29 cellular contexts compared by ENCODE assay signal in genomic region chr14:64400829-64401459, GRCh38. TPM values are rescaled to one million over a fixed set of nuclear protein-coding genes. Genes with fewer than 3 reads are reported as not detected.
DNase-seq lines count a peak whose midpoint lies in the region; ATAC-seq and TF ChIP-seq lines count a peak whose summit lies in the region.
"Had no signal": no experiment of that assay in that cellular context is flagged by ENCODE, and none has a peak within 500 bp of the region (broad histone marks: within the 10 kb centered on the region; RNA-seq: fewer than 3 reads in every experiment).

No MANE protein-coding gene starts in this region.

- POLR2A ChIA-PET in MCF 10A (lab: Yijun Ruan, JAX): interaction anchor here (0.7 to 5.1 kb wide), 2 partner anchors 13 to 64 kb away, joined by 3 to 24 read pairs; partner anchors contain the start of gene MTHFD1
- POLR2A ChIA-PET in CD4-positive, alpha-beta memory T cell (lab: Charles Lee; ENCODE audit: partially characterized antibody): interaction anchor here (1.1 kb wide), 1 partner anchor 13 kb away, joined by 4 read pairs; the partner anchor contains the start of gene MTHFD1

- no peaks in the 10 kb centered on the region for H3K4me1 ChIP-seq in mammary epithelial cell (ENCODE audit: insufficient read depth, low read length)
- H3K4me1 ChIP-seq in right cardiac atrium (ENCODE audit: control insufficient read depth, insufficient read depth, low read length): no peaks in the 10 kb centered on the region
- no peaks in the 10 kb centered on the region for H3K4me1 ChIP-seq in thymus (ENCODE audit: control insufficient read depth, insufficient read depth, low read length)
- no peaks in the 10 kb centered on the region for H3K4me1 ChIP-seq in CD4-positive, alpha-beta memory T cell (ENCODE audit: insufficient read depth, low read length)
- H3K4me1 ChIP-seq: colonic mucosa had no signal

- no peak for DNase-seq in mammary epithelial cell
- no peak for DNase-seq in MCF 10A (ENCODE audit: unreplicated experiment)
- DNase-seq in caudate nucleus (lab: John Stamatoyannopoulos, UW): peak in 1 of 61 donors; percentile 23
- peak in 2 of 3 donors; percentile 30 to 48 for DNase-seq in right cardiac atrium
- DNase-seq in CD4-positive, alpha-beta memory T cell: no peak
- no peak for DNase-seq in HT-29 (ENCODE audit: low spot score)
- no peak for DNase-seq in NCI-H524 treated with DMSO at 0.1 percent for 48 hours (lab: John Stamatoyannopoulos, UW)
- DNase-seq: activated CD4-positive, alpha-beta T cell treated with anti-CD3 and anti-CD28 coated beads for 48 hours; activated naive CD4-positive, alpha-beta T cell treated with anti-CD3 and anti-CD28 coated beads, Interleukin-2, amount 10 ng/mL, durations not matched to agents 7 days and 5 days; amygdala; colonic mucosa; DMS153; effector CD8-positive, alpha-beta T cell; H7; KG1; left colon; natural killer cell; NCI-H1417 treated with DMSO at 0.1 percent for 48 hours; NCI-H2081 treated with DMSO at 0.1 percent for 48 hours; NCI-H446 treated with DMSO at 0.1 percent for 48 hours; SK-N-SH; stimulated activated CD4-positive, alpha-beta T cell treated with anti-CD3 and anti-CD28 coated beads, Interleukin-1b, Interleukin-23, amount 100 ng/mL, for 48 hours; stimulated activated CD8-positive, alpha-beta memory T cell treated with anti-CD3 and anti-CD28 coated beads, Interleukin-4, amount 100 ng/mL, for 48 hours; stimulated activated naive CD8-positive, alpha-beta T cell treated with anti-CD3 and anti-CD28 coated beads, Interleukin-15, amount 100 ng/mL, for 72 hours; tibial artery had no signal

- no peak overlapping the region for H3K27ac Mint-ChIP-seq in MCF 10A (ENCODE audit: low read depth, unreplicated experiment)
- H3K27ac Mint-ChIP-seq in CD4-positive, alpha-beta memory T cell: peak overlapping the region in 1 of 7 donors; percentile 69
- H3K27ac Mint-ChIP-seq: natural killer cell; stimulated activated naive CD8-positive, alpha-beta T cell treated with anti-CD3 and anti-CD28 coated beads, Interleukin-15, amount 100 ng/mL, for 72 hours; T-helper 1 cell treated with Interleukin-12 subunit alpha and Interleukin-12 subunit beta and Interleukin-4 antibody, amounts not matched to agents 30 μg/mL and 1 μg/mL, for 36 hours had no signal

- no peaks in the 10 kb centered on the region for H3K4me1 Mint-ChIP-seq in MCF 10A (ENCODE audit: insufficient read depth, unreplicated experiment)
- H3K4me1 Mint-ChIP-seq in CD4-positive, alpha-beta memory T cell: peaks cover 0 to 2% (median under 1%) of the 10 kb centered on the region in 4 donors
- H3K4me1 Mint-ChIP-seq: natural killer cell; stimulated activated naive CD8-positive, alpha-beta T cell treated with anti-CD3 and anti-CD28 coated beads, Interleukin-15, amount 100 ng/mL, for 72 hours had no signal

- H3K9me3 ChIP-seq in mammary epithelial cell (replicated peaks; ENCODE audit: insufficient read depth, low read length): no peaks in the 10 kb centered on the region
- H3K9me3 ChIP-seq in right cardiac atrium (ENCODE audit: control insufficient read depth, low read length): no peaks in the 10 kb centered on the region
- H3K9me3 ChIP-seq in thymus (ENCODE audit: control insufficient read depth): no peaks in the 10 kb centered on the region
- no peaks in the 10 kb centered on the region for H3K9me3 ChIP-seq in CD4-positive, alpha-beta memory T cell (ENCODE audit: control insufficient read depth in 1 of 2, low read length in 2 of 2)
- H3K9me3 ChIP-seq: colonic mucosa, SK-N-SH, tibial artery had no signal

- no peak overlapping the region for H3K4me3 Mint-ChIP-seq in MCF 10A (ENCODE audit: unreplicated experiment)
- H3K4me3 Mint-ChIP-seq in CD4-positive, alpha-beta memory T cell: peak overlapping the region in 1 of 8 donors; percentile 56
- H3K4me3 Mint-ChIP-seq: activated naive CD4-positive, alpha-beta T cell treated with anti-CD3 and anti-CD28 coated beads, Interleukin-2, amount 10 ng/mL, durations not matched to agents 7 days and 5 days; natural killer cell; stimulated activated naive CD8-positive, alpha-beta T cell treated with anti-CD3 and anti-CD28 coated beads, Interleukin-15, amount 100 ng/mL, for 72 hours; T-helper 1 cell treated with Interleukin-12 subunit alpha and Interleukin-12 subunit beta and Interleukin-4 antibody, amounts not matched to agents 30 μg/mL and 1 μg/mL, for 36 hours had no signal

- no peak overlapping the region for H3K27ac ChIP-seq in mammary epithelial cell (ENCODE audit: insufficient read depth, low read depth, low read length)
- H3K27ac ChIP-seq in caudate nucleus (ENCODE audit: low read depth, low read length): peak overlapping the region; percentile 44
- no peak overlapping the region for H3K27ac ChIP-seq in right cardiac atrium (ENCODE audit: low read length)
- peak overlapping the region; percentile 13 for H3K27ac ChIP-seq in thymus (ENCODE audit: low read depth)
- no peak overlapping the region for H3K27ac ChIP-seq in CD4-positive, alpha-beta memory T cell (ENCODE audit: low read depth, low read length)
- H3K27ac ChIP-seq: colonic mucosa, epithelial cell of prostate had no signal

- ATAC-seq in right cardiac atrium: no peak
- ATAC-seq: left colon; natural killer cell; stimulated activated naive CD8-positive, alpha-beta T cell treated with anti-CD3 and anti-CD28 coated beads, Interleukin-15, amount 100 ng/mL, for 72 hours had no signal

- H3K36me3 ChIP-seq in mammary epithelial cell (ENCODE audit: insufficient read depth, low read length) (peaks cover 16% of the 10 kb centered on the region), thymus (ENCODE audit: control insufficient read depth, insufficient read depth) (no peaks in the 10 kb centered on the region)
- H3K36me3 ChIP-seq in CD4-positive, alpha-beta memory T cell (ENCODE audit: insufficient read depth, low read length): no peaks in the 10 kb centered on the region
- H3K36me3 ChIP-seq: colonic mucosa had no signal

- H3K27me3 ChIP-seq in mammary epithelial cell (ENCODE audit: insufficient read depth, low read length) (no peaks in the 10 kb centered on the region), right cardiac atrium (ENCODE audit: control insufficient read depth, insufficient read depth) (no peaks in the 10 kb centered on the region), thymus (ENCODE audit: control insufficient read depth, insufficient read depth) (no peaks in the 10 kb centered on the region)
- H3K27me3 ChIP-seq in CD4-positive, alpha-beta memory T cell (ENCODE audit: insufficient read depth, low read length): no peaks in the 10 kb centered on the region
- H3K27me3 ChIP-seq: colonic mucosa, tibial artery had no signal

- no peak overlapping the region for H3K4me3 ChIP-seq in mammary epithelial cell (replicated peaks in 1 of 3; ENCODE audit: insufficient read depth in 1 of 3, low read depth in 2 of 3, low read length in 3 of 3)
- H3K4me3 ChIP-seq in right cardiac atrium (ENCODE audit: low read length): no peak overlapping the region
- H3K4me3 ChIP-seq in thymus (ENCODE audit: low read length): no peak overlapping the region
- no peak overlapping the region for H3K4me3 ChIP-seq in CD4-positive, alpha-beta memory T cell (ENCODE audit: low read length in 2 of 2)
- H3K4me3 ChIP-seq: colonic mucosa, smooth muscle cell, tibial artery had no signal

- peaks cover 58% of the 10 kb centered on the region for H3K79me2 ChIP-seq in mammary epithelial cell (ENCODE audit: insufficient read depth, low read length)

- TF ChIP-seq CTCF in mammary epithelial cell (conservative IDR thresholded peaks at IDR 0.05 in 1 of 2, IDR thresholded peaks at IDR 0.05 in 1 of 2; ENCODE audit: extremely low read depth in 1 of 2, insufficient read depth in 1 of 2, low read depth in 1 of 2, low read length in 2 of 2) (no peak), MCF 10A (IDR thresholded peaks at IDR 0.05; ENCODE audit: unreplicated experiment) (no peak)

- WGBS in mammary epithelial cell (ENCODE audit: low coverage, missing lambda C conversion rate): 85% methylated on average over 6 of the region's 6 CpGs
- 87% methylated on average over 6 of the region's 6 CpGs for WGBS in right cardiac atrium
- 94% methylated on average over 6 of the region's 6 CpGs for WGBS in thymus

- H3K36me3 Mint-ChIP-seq in MCF 10A (ENCODE audit: insufficient read depth, unreplicated experiment): peaks cover 45% of the 10 kb centered on the region
- peaks cover 11 to 14% of the 10 kb centered on the region in 2 donors for H3K36me3 Mint-ChIP-seq in CD4-positive, alpha-beta memory T cell
- H3K36me3 Mint-ChIP-seq: natural killer cell had no signal

- no peaks in the 10 kb centered on the region for H4K20me1 ChIP-seq in mammary epithelial cell (ENCODE audit: insufficient read depth, low read length)

- no peak overlapping the region for H3K9ac ChIP-seq in mammary epithelial cell (ENCODE audit: insufficient read depth, low read length)
- H3K9ac ChIP-seq: SK-N-SH had no signal

- dilution Hi-C loops in mammary epithelial cell (cut with HindIII; ENCODE audit: low sequenced_read_pairs): no loop called here

- BruUV-seq in mammary epithelial cell (replicated peaks; lab: Mats Ljungman, UMichigan): TSS peak; percentile 16
- BruUV-seq in MCF 10A (replicated peaks; lab: Mats Ljungman, UMichigan): no TSS peak

- no peaks in the 10 kb centered on the region for H3K9me3 Mint-ChIP-seq in MCF 10A (ENCODE audit: unreplicated experiment)
- no peaks in the 10 kb centered on the region for H3K9me3 Mint-ChIP-seq in CD4-positive, alpha-beta memory T cell
- H3K9me3 Mint-ChIP-seq: activated naive CD4-positive, alpha-beta T cell treated with anti-CD3 and anti-CD28 coated beads, Interleukin-2, amount 10 ng/mL, durations not matched to agents 7 days and 5 days; natural killer cell; stimulated activated naive CD8-positive, alpha-beta T cell treated with anti-CD3 and anti-CD28 coated beads, Interleukin-15, amount 100 ng/mL, for 72 hours; T-helper 1 cell treated with Interleukin-12 subunit alpha and Interleukin-12 subunit beta and Interleukin-4 antibody, amounts not matched to agents 30 μg/mL and 1 μg/mL, for 36 hours had no signal

- no peak overlapping the region for H3K4me2 ChIP-seq in mammary epithelial cell (ENCODE audit: insufficient read depth, low read depth, low read length)
- H3K4me2 ChIP-seq: SK-N-SH, smooth muscle cell had no signal

- CTCF ChIA-PET in mammary epithelial cell (lab: Charles Lee; ENCODE audit: low non-redundant PET) (interaction anchor here (0.7 kb wide), 1 partner anchor 341 kb away, joined by 7 read pairs; no protein-coding TSS in a partner anchor), MCF 10A (lab: Yijun Ruan, JAX) (interaction anchor here (1.3 kb wide), 1 partner anchor 9 kb away, joined by 4 read pairs; no protein-coding TSS in a partner anchor)
- CTCF ChIA-PET in CD4-positive, alpha-beta memory T cell (lab: Charles Lee; ENCODE audit: partially characterized antibody): interaction anchor here (1.0 to 1.7 kb wide), 4 partner anchors 9 to 31 kb away, joined by 4 to 9 read pairs (median 5); no protein-coding TSS in a partner anchor

- in situ Hi-C loops in mammary epithelial cell (cut with MboI; ENCODE audit: low sequenced_read_pairs in 2 of 2): no loop called here

- intact Hi-C loops in mammary epithelial cell (cut with micrococcal nuclease) (no loop called here), MCF 10A (cut with micrococcal nuclease) (no loop called here), right cardiac atrium (cut with DNase I) (no loop called here)
- intact Hi-C loops in CD4-positive, alpha-beta memory T cell (cut with micrococcal nuclease): no loop called here

- H2AFZ ChIP-seq in mammary epithelial cell (ENCODE audit: low read depth, low read length): no peak overlapping the region

- H3K27me3 Mint-ChIP-seq in MCF 10A (ENCODE audit: insufficient read depth, unreplicated experiment): no peaks in the 10 kb centered on the region
- no peaks in the 10 kb centered on the region for H3K27me3 Mint-ChIP-seq in CD4-positive, alpha-beta memory T cell
- H3K27me3 Mint-ChIP-seq: activated naive CD4-positive, alpha-beta T cell treated with anti-CD3 and anti-CD28 coated beads, Interleukin-2, amount 10 ng/mL, durations not matched to agents 7 days and 5 days; stimulated activated naive CD8-positive, alpha-beta T cell treated with anti-CD3 and anti-CD28 coated beads, Interleukin-15, amount 100 ng/mL, for 72 hours had no signal

RNA-seq across cellular contexts. Expression of gene MTHFD1, which starts 12.8 kb away (rescaled TPM):
- total RNA-seq in mammary epithelial cell (100 to 1,000 TPM in 1 of 2 donors, 10 to 100 TPM in 1; 39.5 to 117 TPM), MCF 10A (2022) (57.6 and 72.7 TPM in 2 replicates), right cardiac atrium (10 to 100 TPM; 52.3 to 64.7 (median 56.4) TPM)
- polyA plus RNA-seq in mammary epithelial cell (70.7 TPM), right cardiac atrium (30.1 TPM), thymus (18.8 TPM)
- polyA minus RNA-seq in mammary epithelial cell: 193 TPM
- total RNA-seq in CD4-positive, alpha-beta memory T cell: 10 to 100 TPM; 27.9 to 29.8 TPM
- polyA plus RNA-seq in CD4-positive, alpha-beta memory T cell: 10 to 100 TPM; 42.2 to 48.3 TPM
- total RNA-seq in HT-29 (2014; rRNA removed; shearing (Covaris generic)): 38.5 and 46.8 TPM in 2 replicates

Comparison
In these comparisons a context has a peak if more than half of its experiments do, and no peak if none do; other contexts are left out.
1. DNase-seq: peak in right cardiac atrium (2 of 3); none in mammary epithelial cell (single experiment), MCF 10A (single experiment), CD4-positive, alpha-beta memory T cell (0 of 5), HT-29 (single experiment) and NCI-H524 treated with DMSO at 0.1 percent for 48 hours (single experiment).
2. H3K27ac ChIP-seq: peak in caudate nucleus (single experiment) and thymus (single experiment); none in mammary epithelial cell (single experiment), right cardiac atrium (single experiment) and CD4-positive, alpha-beta memory T cell (single experiment).